ENCODE assay signal across 9 cellular contexts in genomic region chrX:11787564-11787963, GRCh38. TPM values are rescaled to one million over a fixed set of nuclear protein-coding genes. Genes with fewer than 3 reads are reported as not detected.
A peak's percentile ranks its signal among the peaks of the same experiment; 100 is the strongest.
DNase-seq lines count a peak whose midpoint lies in the region; ATAC-seq, FAIRE-seq and TF ChIP-seq lines count a peak whose summit lies in the region.
"Had no signal": no experiment of that assay in that cellular context is flagged by ENCODE, and none has a peak within 500 bp of the region (broad histone marks: within the 10 kb centered on the region; RNA-seq: fewer than 3 reads in every experiment).

No MANE protein-coding gene starts in this region.

- H3K18ac ChIP-seq in trophoblast cell (ENCODE audit: low read length): no peak overlapping the region

- no peaks in the 10 kb centered on the region for H3K79me2 ChIP-seq in trophoblast cell (ENCODE audit: control insufficient read depth, insufficient read depth, low read length, poor library complexity)

- H3K9me3 ChIP-seq in trophoblast cell (ENCODE audit: insufficient read depth, low read depth, low read length) (no peaks in the 10 kb centered on the region), testis (no peaks in the 10 kb centered on the region)

- no peak for TF ChIP-seq POLR2A in testis (IDR thresholded peaks at IDR 0.05)
- no peak for TF ChIP-seq POLR2A in H54 (IDR thresholded peaks at IDR 0.05; ENCODE audit: low read depth, low read length)

- H3K4me2 ChIP-seq in trophoblast cell (ENCODE audit: low read length): no peak overlapping the region

- H3K14ac ChIP-seq in trophoblast cell (ENCODE audit: low read length): no peak overlapping the region

- ATAC-seq in activated T-helper 17 cell treated with anti-CD3 and anti-CD28 coated beads, Interleukin-2, amount 50 U/mL, for 72 hours (replicated peaks): peak; percentile 74
- ATAC-seq in HG02610 (IDR thresholded peaks at IDR 0.05; ENCODE audit: unreplicated experiment): no peak

- WGBS in trophoblast cell (ENCODE audit: extremely low coverage, insufficient coverage, insufficient read length): no CpG with 5 or more reads among the region's 18 CpGs
- WGBS in testis, 2 donors: 17 to 20% methylated on average over 10 to 18 of the region's 18 CpGs

- no peak overlapping the region for H3K4ac ChIP-seq in trophoblast cell (ENCODE audit: low read depth, low read length)

- DNase-seq in GM04504 (ENCODE audit: low read depth) (peak; percentile 9), NCI-H2227 treated with DMSO at 0.1 percent for 48 hours (lab: John Stamatoyannopoulos, UW) (peak; percentile 34), germinal center (ENCODE audit: low spot score) (peak; percentile 27), trophoblast cell (peak; percentile 1 to 38), testis (peak; percentile 70), H54 (ENCODE audit: insufficient read length, low spot score) (no peak)

- no peaks in the 10 kb centered on the region for H3K4me1 Mint-ChIP-seq in activated T-helper 17 cell treated with anti-CD3 and anti-CD28 coated beads, Interleukin-2, amount 50 U/mL, for 72 hours

- peak in 2 of 3 experiments; percentile 37 to 42 for TF ChIP-seq CTCF in testis (IDR thresholded peaks at IDR 0.05)

- no peaks in the 10 kb centered on the region for H3K9me3 Mint-ChIP-seq in activated T-helper 17 cell treated with anti-CD3 and anti-CD28 coated beads, Interleukin-2, amount 50 U/mL, for 72 hours

- H3K9ac ChIP-seq in trophoblast cell (ENCODE audit: low read length): no peak overlapping the region

- no peaks in the 10 kb centered on the region for H3K79me1 ChIP-seq in trophoblast cell (ENCODE audit: low read length)

- peak overlapping the region; percentile 17 for H3K27ac Mint-ChIP-seq in activated T-helper 17 cell treated with anti-CD3 and anti-CD28 coated beads, Interleukin-2, amount 50 U/mL, for 72 hours

- H3K4me3 ChIP-seq in trophoblast cell (ENCODE audit: low read depth, low read length) (no peak overlapping the region), testis (no peak overlapping the region)
- H3K4me3 ChIP-seq: SK-N-MC had no signal

- no peak overlapping the region for H2AK5ac ChIP-seq in trophoblast cell (ENCODE audit: low read length)

- no peak overlapping the region for H4K8ac ChIP-seq in trophoblast cell (ENCODE audit: low read depth, low read length)

- no peak overlapping the region for H4K12ac ChIP-seq in trophoblast cell (ENCODE audit: low read depth, low read length)

- no peaks in the 10 kb centered on the region for H3K27me3 ChIP-seq in trophoblast cell (ENCODE audit: insufficient read depth, low read length)
- no peaks in the 10 kb centered on the region for H3K27me3 ChIP-seq in testis

- no peak overlapping the region for H2BK120ac ChIP-seq in trophoblast cell (ENCODE audit: insufficient read depth, low read length, poor library complexity)

- H3K4me3 Mint-ChIP-seq in activated T-helper 17 cell treated with anti-CD3 and anti-CD28 coated beads, Interleukin-2, amount 50 U/mL, for 72 hours: peak overlapping the region; percentile 40

- FAIRE-seq in H54 (lab: Jason Lieb, UNC): no peak

- intact Hi-C loops in testis (cut with DNase I; ENCODE audit: low total_unique reads): no loop called here

- H2AFZ ChIP-seq in trophoblast cell (ENCODE audit: insufficient read depth, low read length, poor library complexity): no peak overlapping the region

- H3K23ac ChIP-seq in trophoblast cell (ENCODE audit: low read length): no peak overlapping the region

- no peak overlapping the region for H4K91ac ChIP-seq in trophoblast cell (ENCODE audit: low read depth, low read length)

- no peak overlapping the region for H2BK12ac ChIP-seq in trophoblast cell (ENCODE audit: low read length)

- peaks cover 1% of the 10 kb centered on the region for H3K36me3 Mint-ChIP-seq in activated T-helper 17 cell treated with anti-CD3 and anti-CD28 coated beads, Interleukin-2, amount 50 U/mL, for 72 hours (ENCODE audit: low read depth)

- no peak overlapping the region for H2BK5ac ChIP-seq in trophoblast cell (ENCODE audit: low read depth, low read length, poor library complexity)

- H3K27me3 Mint-ChIP-seq in activated T-helper 17 cell treated with anti-CD3 and anti-CD28 coated beads, Interleukin-2, amount 50 U/mL, for 72 hours: no peaks in the 10 kb centered on the region

- no peak overlapping the region for H3K27ac ChIP-seq in trophoblast cell (ENCODE audit: low read depth, low read length)
- H3K27ac ChIP-seq in testis: no peak overlapping the region
- H3K27ac ChIP-seq: SK-N-MC had no signal

- H3K36me3 ChIP-seq in trophoblast cell (ENCODE audit: control insufficient read depth in 1 of 2, insufficient read depth in 2 of 2, low read length in 2 of 2): no peaks in the 10 kb centered on the region
- no peaks in the 10 kb centered on the region for H3K36me3 ChIP-seq in testis (ENCODE audit: low read depth, missing control alignments)

- no peaks in the 10 kb centered on the region for H3K4me1 ChIP-seq in trophoblast cell (ENCODE audit: control insufficient read depth in 1 of 2, insufficient read depth in 2 of 2, low read length in 2 of 2)
- no peaks in the 10 kb centered on the region for H3K4me1 ChIP-seq in testis

RNA-seq across cellular contexts. Expression of gene MSL3, which starts 29.5 kb away (rescaled TPM):
- total RNA-seq in activated T-helper 17 cell treated with anti-CD3 and anti-CD28 coated beads, Interleukin-2, amount 50 U/mL, for 72 hours: 10 to 100 TPM; 36.4 to 45.0 TPM
- polyA plus RNA-seq in trophoblast cell (2013): 21.8 and 23.1 TPM in 2 replicates
- total RNA-seq in testis: 10 to 100 TPM; 47.6 to 49.9 TPM
- 34.5 TPM for polyA plus RNA-seq in testis (ENCODE audit: insufficient read depth, low read depth, low replicate concordance)
